8 cellular contexts compared by ENCODE assay signal in genomic region chr15:61237400-61237799, GRCh38.
"Had no signal": no experiment of that assay in that cellular context is flagged by ENCODE, and none has a peak within 500 bp of the region (broad histone marks: within the 10 kb centered on the region; RNA-seq: fewer than 3 reads in every experiment).

No MANE protein-coding gene starts in this region.

- DNase-seq: GDM1, GF-D8 had no signal

- H3K4me3 ChIP-seq: GM12878 had no signal

- FAIRE-seq: G401.6, GM12878, GM12891, GM12892, GM18507, GM19239 had no signal

- ATAC-seq: GM12878 had no signal
